ENCODE assay signal across 9 cellular contexts in the genomic region with DNA sequence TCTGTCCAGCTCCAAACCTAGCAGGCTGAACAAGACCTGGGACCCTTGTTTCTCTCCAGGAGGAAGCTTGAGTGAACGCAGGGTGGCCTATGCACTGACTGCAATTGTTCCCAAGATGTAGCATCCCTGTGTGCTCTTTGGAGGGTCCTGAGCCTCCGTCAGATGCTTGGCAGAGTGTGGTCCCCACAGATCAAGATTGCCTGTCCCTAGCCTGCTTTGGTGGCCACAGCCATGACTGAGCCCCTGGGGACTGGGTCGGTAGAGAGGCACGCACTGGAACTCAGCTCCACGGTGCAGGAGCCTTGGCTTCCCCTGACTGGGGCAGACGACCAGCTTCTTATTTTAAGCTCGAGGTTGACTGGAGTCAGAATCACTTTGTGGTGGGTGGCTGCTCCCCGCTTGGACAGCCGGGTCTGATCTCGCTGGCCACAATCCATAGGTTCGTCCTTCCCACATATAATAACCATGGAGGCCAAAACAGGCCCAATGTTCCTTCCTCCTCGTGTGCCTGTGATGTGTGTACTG.
A peak's percentile ranks its signal among the peaks of the same experiment; 100 is the strongest.
DNase-seq lines count a peak whose midpoint lies in the region; ATAC-seq and TF ChIP-seq lines count a peak whose summit lies in the region.
"Had no signal": no experiment of that assay in that cellular context is flagged by ENCODE, and none has a peak within 500 bp of the region (broad histone marks: within the 10 kb centered on the region; RNA-seq: fewer than 3 reads in every experiment).

No MANE protein-coding gene starts in this region.

- no peaks in the 10 kb centered on the region for H3K27me3 ChIP-seq in dorsolateral prefrontal cortex

- DNase-seq in dorsolateral prefrontal cortex (peak in 1 of 10 donors; percentile 35), cerebellar nuclear complex (lab: John Stamatoyannopoulos, UW) (no peak), NCI-H510A (lab: John Stamatoyannopoulos, UW) (no peak)
- no peak for DNase-seq in stimulated activated naive B cell treated with anti-CD40 and anti-IgM and Interleukin-4, amounts not matched to agents 10 μg/mL and 1 μg/mL and 100 μg/mL, for 72 hours
- DNase-seq: kidney glomerular epithelial cell, NCI-H187 treated with DMSO at 0.1 percent for 48 hours had no signal

- intact Hi-C loops in dorsolateral prefrontal cortex (cut with DNase I), result no loop called here

- H3K27ac Mint-ChIP-seq in stimulated activated naive B cell treated with anti-CD40 and anti-IgM and Interleukin-4, amounts not matched to agents 10 μg/mL and 1 μg/mL and 100 μg/mL, for 72 hours, result peak overlapping the region; percentile 98

- no peak for TF ChIP-seq CTCF in dorsolateral prefrontal cortex (IDR thresholded peaks at IDR 0.05 in 54 of 56, conservative IDR thresholded peaks at IDR 0.05 in 2 of 56; ENCODE audit: low read depth in 1 of 56, partially characterized antibody in 56 of 56)

- no peaks in the 10 kb centered on the region for H3K9me3 Mint-ChIP-seq in stimulated activated naive B cell treated with anti-CD40 and anti-IgM and Interleukin-4, amounts not matched to agents 10 μg/mL and 1 μg/mL and 100 μg/mL, for 72 hours

- ATAC-seq in GM18870 (IDR thresholded peaks at IDR 0.05; ENCODE audit: unreplicated experiment), result peak; percentile 2
- peak; percentile 15 for ATAC-seq in HG03469 (IDR thresholded peaks at IDR 0.05; ENCODE audit: unreplicated experiment)
- peak; percentile 4 to 12 for ATAC-seq in stimulated activated naive B cell treated with anti-CD40 and anti-IgM and Interleukin-4, amounts not matched to agents 10 μg/mL and 1 μg/mL and 100 μg/mL, for 72 hours (replicated peaks)
- no peak for ATAC-seq in HG02571 (IDR thresholded peaks at IDR 0.05; ENCODE audit: unreplicated experiment)

- H3K27ac ChIP-seq in dorsolateral prefrontal cortex, result peak overlapping the region in 42 of 59 donors; percentile 6 to 87 (median 58)

- no peaks in the 10 kb centered on the region for H3K27me3 Mint-ChIP-seq in stimulated activated naive B cell treated with anti-CD40 and anti-IgM and Interleukin-4, amounts not matched to agents 10 μg/mL and 1 μg/mL and 100 μg/mL, for 72 hours

- H3K4me3 ChIP-seq in dorsolateral prefrontal cortex, result no peak overlapping the region

- H3K36me3 Mint-ChIP-seq in stimulated activated naive B cell treated with anti-CD40 and anti-IgM and Interleukin-4, amounts not matched to agents 10 μg/mL and 1 μg/mL and 100 μg/mL, for 72 hours, result peaks cover 20 to 37% of the 10 kb centered on the region in 2 donors

- peak overlapping the region; percentile 99 for H3K4me3 Mint-ChIP-seq in stimulated activated naive B cell treated with anti-CD40 and anti-IgM and Interleukin-4, amounts not matched to agents 10 μg/mL and 1 μg/mL and 100 μg/mL, for 72 hours

- peaks cover 56 to 90% of the 10 kb centered on the region in 2 donors for H3K4me1 Mint-ChIP-seq in stimulated activated naive B cell treated with anti-CD40 and anti-IgM and Interleukin-4, amounts not matched to agents 10 μg/mL and 1 μg/mL and 100 μg/mL, for 72 hours
